In genomic region chr4:2432004-2432403, GRCh38 we compare ENCODE assay signal across 32 cellular contexts. TPM values are rescaled to one million over a fixed set of nuclear protein-coding genes. Genes with fewer than 3 reads are reported as not detected.
"Had no signal": no experiment of that assay in that cellular context is flagged by ENCODE, and none has a peak within 500 bp of the region (broad histone marks: within the 10 kb centered on the region; RNA-seq: fewer than 3 reads in every experiment).

No MANE protein-coding gene starts in this region.

- H3K4me1 ChIP-seq: parathyroid adenoma, right lobe of liver, sigmoid colon, stomach, transverse colon, upper lobe of left lung, uterus had no signal

- H2AFZ ChIP-seq: neural progenitor cell, parathyroid adenoma had no signal

- H3K27me3 Mint-ChIP-seq: stimulated activated naive CD8-positive, alpha-beta T cell treated with anti-CD3 and anti-CD28 coated beads, Interleukin-15, Interleukin-2, amounts not matched to agents 100 ng/mL and 50 ng/mL, for 24 hours had no signal

- H3K4me3 Mint-ChIP-seq: naive thymus-derived CD4-positive, alpha-beta T cell; natural killer cell; nephron; neural progenitor cell; stimulated activated effector memory CD8-positive, alpha-beta T cell treated with anti-CD3 and anti-CD28 coated beads, Interleukin-12 subunit alpha, Interleukin-12 subunit beta, amount 100 ng/mL, for 72 hours; stimulated activated naive B cell treated with anti-CD40 and anti-IgM and Interleukin-4, amounts not matched to agents 10 μg/mL and 1 μg/mL and 100 μg/mL, for 72 hours; stimulated activated naive CD8-positive, alpha-beta T cell treated with anti-CD3 and anti-CD28 coated beads, Interleukin-15, Interleukin-2, amounts not matched to agents 100 ng/mL and 50 ng/mL, for 24 hours had no signal

- FAIRE-seq: small intestine had no signal

- H3K9me3 ChIP-seq: ovary, psoas muscle, sigmoid colon, stomach, thoracic aorta, tibial artery, transverse colon, upper lobe of left lung, uterus had no signal

- H3K27me3 ChIP-seq: neural progenitor cell, ovary, right lobe of liver, sigmoid colon, transverse colon, upper lobe of left lung, uterus had no signal

- H3K27ac ChIP-seq: neural progenitor cell, ovary, parathyroid adenoma, right lobe of liver, sigmoid colon, stomach, thoracic aorta, tibial artery, transverse colon, upper lobe of left lung, uterus had no signal

- H3K9ac ChIP-seq: neural progenitor cell, parathyroid adenoma had no signal

- H3K9me3 Mint-ChIP-seq: naive thymus-derived CD4-positive, alpha-beta T cell; natural killer cell; nephron; neural progenitor cell; stimulated activated effector memory CD8-positive, alpha-beta T cell treated with anti-CD3 and anti-CD28 coated beads, Interleukin-12 subunit alpha, Interleukin-12 subunit beta, amount 100 ng/mL, for 72 hours; stimulated activated naive B cell treated with anti-CD40 and anti-IgM and Interleukin-4, amounts not matched to agents 10 μg/mL and 1 μg/mL and 100 μg/mL, for 72 hours; stimulated activated naive CD8-positive, alpha-beta T cell treated with anti-CD3 and anti-CD28 coated beads, Interleukin-15, Interleukin-2, amounts not matched to agents 100 ng/mL and 50 ng/mL, for 24 hours had no signal

- H3K36me3 Mint-ChIP-seq: naive thymus-derived CD4-positive, alpha-beta T cell; natural killer cell; neural progenitor cell; stimulated activated naive B cell treated with anti-CD40 and anti-IgM and Interleukin-4, amounts not matched to agents 10 μg/mL and 1 μg/mL and 100 μg/mL, for 72 hours had no signal

- H3K4me3 ChIP-seq: neural progenitor cell, ovary, psoas muscle, right lobe of liver, sigmoid colon, stomach, thoracic aorta, tibial artery, transverse colon, upper lobe of left lung, uterus had no signal

- H3K4me2 ChIP-seq: neural progenitor cell had no signal

- H3K36me3 ChIP-seq: neural progenitor cell, ovary, right lobe of liver, sigmoid colon, stomach, thoracic aorta, tibial artery, transverse colon, upper lobe of left lung, uterus had no signal

- ATAC-seq: naive thymus-derived CD4-positive, alpha-beta T cell; natural killer cell; right lobe of liver; stimulated activated effector memory CD8-positive, alpha-beta T cell treated with anti-CD3 and anti-CD28 coated beads, Interleukin-12 subunit alpha, Interleukin-12 subunit beta, amount 100 ng/mL, for 72 hours; stimulated activated naive B cell treated with anti-CD40 and anti-IgM and Interleukin-4, amounts not matched to agents 10 μg/mL and 1 μg/mL and 100 μg/mL, for 72 hours had no signal

- DNase-seq: natural killer cell; occipital lobe; ovary; psoas muscle; right lobe of liver; sigmoid colon; small intestine; stimulated activated CD4-positive, alpha-beta T cell treated with anti-CD3 and anti-CD28 coated beads, Interleukin-15, amount 100 ng/mL, for 24 hours; stimulated activated CD4-positive, alpha-beta T cell treated with anti-CD3 and anti-CD28 coated beads, Interleukin-2, amount 100 ng/mL, for 24 hours; stimulated activated CD4-positive, alpha-beta T cell treated with anti-CD3 and anti-CD28 coated beads, Interleukin-2, amount 100 ng/mL, for 48 hours; stimulated activated CD4-positive, alpha-beta T cell treated with anti-CD3 and anti-CD28 coated beads, Interleukin-4, amount 100 ng/mL, for 24 hours; stimulated activated naive B cell treated with anti-CD40 and anti-IgM and Interleukin-4, amounts not matched to agents 10 μg/mL and 1 μg/mL and 100 μg/mL, for 72 hours; stimulated activated naive CD4-positive, alpha-beta T cell treated with Interleukin-2 at 50 U/mL for 16 hours; stomach; transverse colon; upper lobe of left lung; uterus had no signal

- H3K27ac Mint-ChIP-seq: naive thymus-derived CD4-positive, alpha-beta T cell; natural killer cell; nephron; neural progenitor cell; progenitor cell of endocrine pancreas; stimulated activated effector memory CD8-positive, alpha-beta T cell treated with anti-CD3 and anti-CD28 coated beads, Interleukin-12 subunit alpha, Interleukin-12 subunit beta, amount 100 ng/mL, for 72 hours; stimulated activated naive B cell treated with anti-CD40 and anti-IgM and Interleukin-4, amounts not matched to agents 10 μg/mL and 1 μg/mL and 100 μg/mL, for 72 hours; stimulated activated naive CD8-positive, alpha-beta T cell treated with anti-CD3 and anti-CD28 coated beads, Interleukin-15, Interleukin-2, amounts not matched to agents 100 ng/mL and 50 ng/mL, for 24 hours had no signal

- H3K79me2 ChIP-seq: parathyroid adenoma had no signal

RNA-seq across cellular contexts. Expression of gene CFAP99, which starts 13.2 kb away (rescaled TPM):
- total RNA-seq: natural killer cell, occipital lobe, progenitor cell of endocrine pancreas, psoas muscle, right cardiac atrium, sigmoid colon, skeletal muscle tissue, subcutaneous adipose tissue, temporal lobe, thoracic aorta, urinary bladder had no signal
- polyA plus RNA-seq: naive thymus-derived CD4-positive, alpha-beta T cell; neural cell; right cardiac atrium had no signal
